Comparison of ENCODE assay signal across 1 cellular context in the genomic region with DNA sequence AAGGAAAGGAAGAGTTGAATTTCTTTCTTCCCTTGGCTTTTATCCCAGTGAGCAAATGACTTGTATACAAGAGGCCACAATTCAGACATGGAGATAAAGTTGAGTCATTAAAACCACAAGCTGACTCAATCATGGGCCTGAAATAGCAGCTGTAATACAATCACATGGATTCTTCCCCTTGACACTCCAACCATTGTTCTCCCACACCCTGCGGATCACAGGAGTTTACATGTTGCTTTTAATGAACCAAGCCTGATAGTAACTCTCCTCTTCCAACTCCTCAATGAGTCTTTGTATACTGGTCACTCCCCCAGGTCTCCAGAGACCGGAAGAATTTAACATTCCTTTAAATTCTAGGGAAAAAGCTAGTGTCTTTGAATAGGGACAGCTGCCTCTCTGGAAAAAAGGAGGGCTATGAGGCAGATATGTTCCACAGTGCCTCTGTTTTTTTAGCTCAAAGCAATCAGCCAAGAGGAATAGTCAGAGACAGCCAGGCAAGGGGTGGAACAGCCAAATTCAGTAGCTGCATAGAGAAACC.
A peak's percentile ranks its signal among the peaks of the same experiment; 100 is the strongest.
TF ChIP-seq lines count a peak whose summit lies in the region.

No MANE protein-coding gene starts in this region.

TF ChIP-seq in A549, 52 proteins besides CTCF, POLR2A, EP300 and RAD21 (continued from another document):
- no peak for TF ChIP-seq BCL3 (IDR thresholded peaks at IDR 0.05)
- TF ChIP-seq MAX (IDR thresholded peaks at IDR 0.05): peak; percentile 72
- TF ChIP-seq, protein P1, sequence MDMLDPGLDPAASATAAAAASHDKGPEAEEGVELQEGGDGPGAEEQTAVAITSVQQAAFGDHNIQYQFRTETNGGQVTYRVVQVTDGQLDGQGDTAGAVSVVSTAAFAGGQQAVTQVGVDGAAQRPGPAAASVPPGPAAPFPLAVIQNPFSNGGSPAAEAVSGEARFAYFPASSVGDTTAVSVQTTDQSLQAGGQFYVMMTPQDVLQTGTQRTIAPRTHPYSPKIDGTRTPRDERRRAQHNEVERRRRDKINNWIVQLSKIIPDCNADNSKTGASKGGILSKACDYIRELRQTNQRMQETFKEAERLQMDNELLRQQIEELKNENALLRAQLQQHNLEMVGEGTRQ (IDR thresholded peaks at IDR 0.05): no peak
- TF ChIP-seq PHF8 (IDR thresholded peaks at IDR 0.05; ENCODE audit: borderline replicate concordance, low read depth): no peak
- no peak for TF ChIP-seq NFE2L2 (conservative IDR thresholded peaks at IDR 0.05; ENCODE audit: low read length)
- TF ChIP-seq, protein P2, sequence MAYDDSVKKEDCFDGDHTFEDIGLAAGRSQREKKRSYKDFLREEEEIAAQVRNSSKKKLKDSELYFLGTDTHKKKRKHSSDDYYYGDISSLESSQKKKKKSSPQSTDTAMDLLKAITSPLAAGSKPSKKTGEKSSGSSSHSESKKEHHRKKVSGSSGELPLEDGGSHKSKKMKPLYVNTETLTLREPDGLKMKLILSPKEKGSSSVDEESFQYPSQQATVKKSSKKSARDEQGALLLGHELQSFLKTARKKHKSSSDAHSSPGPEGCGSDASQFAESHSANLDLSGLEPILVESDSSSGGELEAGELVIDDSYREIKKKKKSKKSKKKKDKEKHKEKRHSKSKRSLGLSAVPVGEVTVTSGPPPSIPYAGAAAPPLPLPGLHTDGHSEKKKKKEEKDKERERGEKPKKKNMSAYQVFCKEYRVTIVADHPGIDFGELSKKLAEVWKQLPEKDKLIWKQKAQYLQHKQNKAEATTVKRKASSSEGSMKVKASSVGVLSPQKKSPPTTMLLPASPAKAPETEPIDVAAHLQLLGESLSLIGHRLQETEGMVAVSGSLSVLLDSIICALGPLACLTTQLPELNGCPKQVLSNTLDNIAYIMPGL (CRISPR knock-in tag; IDR thresholded peaks at IDR 0.05; ENCODE audit: borderline replicate concordance): no peak
- no peak for TF ChIP-seq FOSB (CRISPR knock-in tag; IDR thresholded peaks at IDR 0.05)
- no peak for TF ChIP-seq CHD4 (IDR thresholded peaks at IDR 0.05; ENCODE audit: borderline replicate concordance)
- no peak for TF ChIP-seq BHLHE40 (IDR thresholded peaks at IDR 0.05; ENCODE audit: low read depth, low read length)
- TF ChIP-seq NPAS2 (CRISPR knock-in tag; IDR thresholded peaks at IDR 0.05; ENCODE audit: borderline replicate concordance): no peak
- no peak for TF ChIP-seq CHD2 (IDR thresholded peaks at IDR 0.05; ENCODE audit: low read length, partially characterized antibody)
- peak in 1 of 2 experiments; percentile 26; a peak in 1 of 5 replicates for TF ChIP-seq JUN (IDR thresholded peaks at IDR 0.05)
- TF ChIP-seq SREBF2 (IDR thresholded peaks at IDR 0.05): no peak
- TF ChIP-seq RARB (CRISPR knock-in tag; IDR thresholded peaks at IDR 0.05): no peak
- no peak for TF ChIP-seq ZNF302 (CRISPR knock-in tag; IDR thresholded peaks at IDR 0.05)
- no peak for TF ChIP-seq MYC (IDR thresholded peaks at IDR 0.05; ENCODE audit: borderline replicate concordance, low read length)
- TF ChIP-seq RNF2 (IDR thresholded peaks at IDR 0.05; ENCODE audit: borderline replicate concordance, low read depth): no peak
- TF ChIP-seq EHMT2 (IDR thresholded peaks at IDR 0.05; ENCODE audit: low read depth): no peak
